1 cellular context compared by ENCODE assay signal in the genomic region with DNA sequence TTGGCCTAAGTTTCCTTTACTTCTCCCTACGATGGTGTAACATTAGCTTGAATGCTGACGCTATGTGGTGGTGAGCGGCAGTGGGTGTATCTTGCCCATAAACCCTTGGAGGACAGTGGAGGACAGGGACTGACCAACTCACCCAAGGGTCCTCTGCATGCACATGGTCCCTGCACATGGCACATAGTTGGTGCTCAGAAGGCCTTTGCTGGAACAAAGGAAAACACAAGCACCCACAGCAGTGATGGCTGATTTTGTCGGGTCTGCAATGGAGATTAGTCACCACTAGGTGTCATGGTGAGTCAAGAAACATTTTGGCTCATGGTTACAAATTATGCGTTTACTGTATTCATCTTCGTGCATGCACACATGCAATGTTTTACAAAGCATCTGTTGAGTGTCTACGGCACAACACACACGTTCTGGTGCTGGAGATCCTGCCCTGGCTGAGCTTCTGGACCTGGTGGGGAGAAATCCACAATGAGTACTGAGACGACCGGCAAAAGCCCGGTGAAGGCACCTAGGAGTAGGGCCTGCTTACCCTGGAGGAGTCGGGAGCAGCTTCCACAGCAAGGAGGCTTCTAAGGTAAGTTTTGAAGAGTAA.
TF ChIP-seq lines count a peak whose summit lies in the region.

No MANE protein-coding gene starts in this region.

TF ChIP-seq in H1, 55 proteins besides CTCF, POLR2A, EP300 and RAD21 (continued from another document):
- TF ChIP-seq, protein P1, sequence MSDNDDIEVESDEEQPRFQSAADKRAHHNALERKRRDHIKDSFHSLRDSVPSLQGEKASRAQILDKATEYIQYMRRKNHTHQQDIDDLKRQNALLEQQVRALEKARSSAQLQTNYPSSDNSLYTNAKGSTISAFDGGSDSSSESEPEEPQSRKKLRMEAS (IDR thresholded peaks at IDR 0.05): peak; percentile 74
- peak; percentile 79; the same call in 1 of the 2 replicates for TF ChIP-seq YY1 (IDR thresholded peaks at IDR 0.05; ENCODE audit: low read depth, low read length)
- TF ChIP-seq, protein P2, sequence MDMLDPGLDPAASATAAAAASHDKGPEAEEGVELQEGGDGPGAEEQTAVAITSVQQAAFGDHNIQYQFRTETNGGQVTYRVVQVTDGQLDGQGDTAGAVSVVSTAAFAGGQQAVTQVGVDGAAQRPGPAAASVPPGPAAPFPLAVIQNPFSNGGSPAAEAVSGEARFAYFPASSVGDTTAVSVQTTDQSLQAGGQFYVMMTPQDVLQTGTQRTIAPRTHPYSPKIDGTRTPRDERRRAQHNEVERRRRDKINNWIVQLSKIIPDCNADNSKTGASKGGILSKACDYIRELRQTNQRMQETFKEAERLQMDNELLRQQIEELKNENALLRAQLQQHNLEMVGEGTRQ (IDR thresholded peaks at IDR 0.05; ENCODE audit: low read length): no peak
